In genomic region chr1:20956272-20956671, GRCh38 we compare ENCODE assay signal across 19 cellular contexts.
DNase-seq lines count a peak whose midpoint lies in the region; ATAC-seq, FAIRE-seq and TF ChIP-seq lines count a peak whose summit lies in the region.
"Had no signal": no experiment of that assay in that cellular context is flagged by ENCODE, and none has a peak within 500 bp of the region (broad histone marks: within the 10 kb centered on the region; RNA-seq: fewer than 3 reads in every experiment).

No MANE protein-coding gene starts in this region.

- no peak overlapping the region for H2AFZ ChIP-seq in HepG2 (ENCODE audit: low read length)

- H3K36me3 ChIP-seq in HepG2 (replicated peaks in 1 of 2; ENCODE audit: control insufficient read depth in 1 of 2, insufficient read depth in 2 of 2, low read length in 2 of 2) (0 out of 5 replicates have a peak, but pooled peaks cover 2 to 4% of the 10 kb centered on the region in 2 experiments), Peyer's patch (no peaks in the 10 kb centered on the region)

- in situ Hi-C loops in HepG2 (cut with HindIII; ENCODE audit: extremely low pct_ligation_motif_present, low pct_unique_long_range_greater_than_20kb): no loop called here

- no TSS peak for BruUV-seq in HepG2 (replicated peaks; lab: Mats Ljungman, UMichigan)

- no peak for TF ChIP-seq RAD21 in HepG2 (CRISPR knock-in tag; IDR thresholded peaks at IDR 0.05)

- TF ChIP-seq POLR2A in HepG2 (IDR thresholded peaks at IDR 0.05; ENCODE audit: insufficient read depth in 1 of 2, low read depth in 2 of 2, low read length in 2 of 2): no peak
- no peak for TF ChIP-seq POLR2A in Peyer's patch (IDR thresholded peaks at IDR 0.05)

- H3K4me1 ChIP-seq in HepG2 (ENCODE audit: insufficient read depth, low read length) (no peaks in the 10 kb centered on the region), Peyer's patch (no peaks in the 10 kb centered on the region)
- H3K4me1 ChIP-seq: BLaER1, Caco-2 had no signal

- no peak for DNase-seq in stimulated activated naive CD8-positive, alpha-beta T cell treated with anti-CD3 and anti-CD28 coated beads, Interleukin-15, amount 100 ng/mL, for 72 hours
- DNase-seq in stimulated activated naive CD8-positive, alpha-beta T cell treated with anti-CD3 and anti-CD28 coated beads, Interleukin-15, Interleukin-2, amounts not matched to agents 100 U/mL and 50 U/mL, for 24 hours: no peak
- DNase-seq in kidney tubule cell (ENCODE audit: low spot score) (peak; percentile 4), HepG2 (ENCODE audit: low spot score) (no peak), Peyer's patch (no peak), nucleus accumbens (lab: John Stamatoyannopoulos, UW) (no peak)
- DNase-seq: Caco-2; CD4-positive, alpha-beta T cell; DMS 273 treated with DMSO at 0.1 percent for 48 hours; DMS79 treated with DMSO at 0.1 percent for 48 hours; Kasumi-1; MG63; NCI-H1417; NCI-H1694 treated with DMSO at 0.1 percent for 48 hours; NCI-H2081 treated with DMSO at 0.1 percent for 48 hours; NCI-H446 treated with DMSO at 0.1 percent for 48 hours; NCI-H526 treated with DMSO at 0.1 percent for 48 hours had no signal

- no peak overlapping the region for H3K4me2 ChIP-seq in HepG2 (ENCODE audit: low read depth, low read length)
- H3K4me2 ChIP-seq: BLaER1 had no signal

- H3K27ac Mint-ChIP-seq in stimulated activated naive CD8-positive, alpha-beta T cell treated with anti-CD3 and anti-CD28 coated beads, Interleukin-15, amount 100 ng/mL, for 72 hours: peak overlapping the region in 1 of 2 donors; percentile 3
- H3K27ac Mint-ChIP-seq in activated T-helper 17 cell treated with anti-CD3 and anti-CD28 coated beads, Interleukin-2, amount 50 U/mL, for 72 hours: no peak overlapping the region
- H3K27ac Mint-ChIP-seq: CD4-positive, alpha-beta T cell had no signal

- H3K4me3 Mint-ChIP-seq in stimulated activated naive CD8-positive, alpha-beta T cell treated with anti-CD3 and anti-CD28 coated beads, Interleukin-15, amount 100 ng/mL, for 72 hours: no peak overlapping the region
- H3K4me3 Mint-ChIP-seq in activated T-helper 17 cell treated with anti-CD3 and anti-CD28 coated beads, Interleukin-2, amount 50 U/mL, for 72 hours: no peak overlapping the region
- H3K4me3 Mint-ChIP-seq: CD4-positive, alpha-beta T cell had no signal

- no peaks in the 10 kb centered on the region for H3K79me2 ChIP-seq in HepG2 (ENCODE audit: insufficient read depth, low read length)

- H3K9ac ChIP-seq in HepG2 (ENCODE audit: insufficient read depth, low read depth, low read length): no peak overlapping the region
- H3K9ac ChIP-seq: BLaER1 had no signal

- H3K27me3 ChIP-seq in HepG2 (ENCODE audit: control insufficient read depth in 1 of 2, insufficient read depth in 2 of 2, low read length in 2 of 2) (no peaks in the 10 kb centered on the region), Peyer's patch (no peaks in the 10 kb centered on the region)
- H3K27me3 ChIP-seq: BLaER1, MG63 had no signal

- H3K4me3 ChIP-seq in HepG2 (replicated peaks in 1 of 3; ENCODE audit: insufficient read depth in 1 of 3, low read depth in 2 of 3, low read length in 3 of 3): no peak overlapping the region
- H3K4me3 ChIP-seq in Peyer's patch: no peak overlapping the region
- H3K4me3 ChIP-seq: BLaER1, MG63 had no signal

- no peaks in the 10 kb centered on the region for H3K9me3 Mint-ChIP-seq in stimulated activated naive CD8-positive, alpha-beta T cell treated with anti-CD3 and anti-CD28 coated beads, Interleukin-15, amount 100 ng/mL, for 72 hours
- no peaks in the 10 kb centered on the region for H3K9me3 Mint-ChIP-seq in activated T-helper 17 cell treated with anti-CD3 and anti-CD28 coated beads, Interleukin-2, amount 50 U/mL, for 72 hours
- H3K9me3 Mint-ChIP-seq: CD4-positive, alpha-beta T cell had no signal

- FAIRE-seq in HepG2 (lab: Jason Lieb, UNC): no peak

- TF ChIP-seq EP300 in HepG2 (IDR thresholded peaks at IDR 0.05; ENCODE audit: low read depth in 2 of 2, low read length in 2 of 2) (no peak), HepG2 (CRISPR knock-in tag; IDR thresholded peaks at IDR 0.05; ENCODE audit: borderline replicate concordance) (no peak)

- H3K27me3 Mint-ChIP-seq in stimulated activated naive CD8-positive, alpha-beta T cell treated with anti-CD3 and anti-CD28 coated beads, Interleukin-15, amount 100 ng/mL, for 72 hours: no peaks in the 10 kb centered on the region
- no peaks in the 10 kb centered on the region for H3K27me3 Mint-ChIP-seq in activated T-helper 17 cell treated with anti-CD3 and anti-CD28 coated beads, Interleukin-2, amount 50 U/mL, for 72 hours
- H3K27me3 Mint-ChIP-seq: CD4-positive, alpha-beta T cell had no signal

- peak; percentile 81 for ATAC-seq in stimulated activated naive CD8-positive, alpha-beta T cell treated with anti-CD3 and anti-CD28 coated beads, Interleukin-15, amount 100 ng/mL, for 72 hours
- no peak for ATAC-seq in stimulated activated naive CD8-positive, alpha-beta T cell treated with anti-CD3 and anti-CD28 coated beads, Interleukin-15, Interleukin-2, amounts not matched to agents 100 U/mL and 50 U/mL, for 24 hours
- peak; percentile 72 for ATAC-seq in activated T-helper 17 cell treated with anti-CD3 and anti-CD28 coated beads, Interleukin-2, amount 50 U/mL, for 72 hours (replicated peaks)
- ATAC-seq in HepG2: no peak

- 100% methylated on average over 1 of the region's 1 CpG for WGBS in HepG2 (ENCODE audit: low lambda C conversion rate)

- no peaks in the 10 kb centered on the region for H3K9me3 ChIP-seq in HepG2 (ENCODE audit: low read length)
- H3K9me3 ChIP-seq in Peyer's patch: no peaks in the 10 kb centered on the region
- H3K9me3 ChIP-seq: BLaER1, Caco-2, MG63 had no signal

- H3K36me3 Mint-ChIP-seq in activated T-helper 17 cell treated with anti-CD3 and anti-CD28 coated beads, Interleukin-2, amount 50 U/mL, for 72 hours (ENCODE audit: low read depth): no peaks in the 10 kb centered on the region

- intact Hi-C loops in HepG2 (cut with micrococcal nuclease; ENCODE audit: unreplicated experiment): no loop called here

- no peaks in the 10 kb centered on the region for H4K20me1 ChIP-seq in HepG2 (ENCODE audit: insufficient read depth, low read length)

- H3K27ac ChIP-seq in HepG2 (ENCODE audit: extremely low read length, insufficient read depth, low read length) (no peak overlapping the region), Peyer's patch (no peak overlapping the region)
- H3K27ac ChIP-seq: BLaER1 had no signal

- POLR2A ChIA-PET in HepG2 (lab: Yijun Ruan, JAX): no interaction called here

- no peak for TF ChIP-seq CTCF in HepG2 (CRISPR knock-in tag; IDR thresholded peaks at IDR 0.05)
- no peak for TF ChIP-seq CTCF in Peyer's patch (IDR thresholded peaks at IDR 0.05)

- peaks cover 12% of the 10 kb centered on the region for H3K4me1 Mint-ChIP-seq in stimulated activated naive CD8-positive, alpha-beta T cell treated with anti-CD3 and anti-CD28 coated beads, Interleukin-15, amount 100 ng/mL, for 72 hours
- peaks cover 4% of the 10 kb centered on the region for H3K4me1 Mint-ChIP-seq in activated T-helper 17 cell treated with anti-CD3 and anti-CD28 coated beads, Interleukin-2, amount 50 U/mL, for 72 hours

- CTCF ChIA-PET in HepG2 (lab: Yijun Ruan, JAX; ENCODE audit: low intra/inter-chr PET ratio, low total read pairs): no interaction called here

TF ChIP-seq in HepG2, 621 proteins besides CTCF, POLR2A, EP300 and RAD21:
- no peak for TF ChIP-seq ZNF747 (CRISPR knock-in tag; IDR thresholded peaks at IDR 0.05; ENCODE audit: borderline replicate concordance)
- TF ChIP-seq TBL1XR1 (IDR thresholded peaks at IDR 0.05; ENCODE audit: borderline replicate concordance, low read length, partially characterized antibody): no peak
- TF ChIP-seq TRAFD1 (CRISPR knock-in tag; IDR thresholded peaks at IDR 0.05; ENCODE audit: borderline replicate concordance): no peak
- TF ChIP-seq CHCHD3 (CRISPR knock-in tag; IDR thresholded peaks at IDR 0.05): no peak
- TF ChIP-seq FOXK1 (CRISPR knock-in tag; IDR thresholded peaks at IDR 0.05; ENCODE audit: borderline replicate concordance, low read depth): no peak
- TF ChIP-seq ZNF740 (CRISPR knock-in tag; IDR thresholded peaks at IDR 0.05): no peak
- TF ChIP-seq RBM39 (IDR thresholded peaks at IDR 0.05; ENCODE audit: low read depth, low read length, poor library complexity, severe bottlenecking): no peak
- TF ChIP-seq PITX1 (CRISPR knock-in tag; IDR thresholded peaks at IDR 0.05): no peak
- no peak for TF ChIP-seq MTF2 (CRISPR knock-in tag; IDR thresholded peaks at IDR 0.05; ENCODE audit: borderline replicate concordance)
- no peak for TF ChIP-seq GABPB1 (CRISPR knock-in tag; IDR thresholded peaks at IDR 0.05)
- no peak for TF ChIP-seq TAF1 (CRISPR knock-in tag; IDR thresholded peaks at IDR 0.05)
- TF ChIP-seq ZNF484 (CRISPR knock-in tag; IDR thresholded peaks at IDR 0.05; ENCODE audit: borderline replicate concordance, low read depth): no peak
- no peak for TF ChIP-seq FOXJ3 (CRISPR knock-in tag; IDR thresholded peaks at IDR 0.05; ENCODE audit: borderline replicate concordance)
- TF ChIP-seq MEF2D (CRISPR knock-in tag; IDR thresholded peaks at IDR 0.05): no peak
- TF ChIP-seq KMT2A (CRISPR knock-in tag; IDR thresholded peaks at IDR 0.05): no peak
- TF ChIP-seq MZF1 (CRISPR knock-in tag; IDR thresholded peaks at IDR 0.05; ENCODE audit: borderline replicate concordance): no peak
- no peak for TF ChIP-seq ZBTB8A (CRISPR knock-in tag; IDR thresholded peaks at IDR 0.05; ENCODE audit: borderline replicate concordance, low read depth)

Comparison
In these comparisons a context has a peak if more than half of its experiments do, and no peak if none do; other contexts are left out.
1. ATAC-seq: peak in stimulated activated naive CD8-positive, alpha-beta T cell treated with anti-CD3 and anti-CD28 coated beads, Interleukin-15, amount 100 ng/mL, for 72 hours (single experiment) and activated T-helper 17 cell treated with anti-CD3 and anti-CD28 coated beads, Interleukin-2, amount 50 U/mL, for 72 hours (single experiment); none in stimulated activated naive CD8-positive, alpha-beta T cell treated with anti-CD3 and anti-CD28 coated beads, Interleukin-15, Interleukin-2, amounts not matched to agents 100 U/mL and 50 U/mL, for 24 hours (single experiment) and HepG2 (single experiment).